8 cellular contexts compared by ENCODE assay signal in the genomic region with DNA sequence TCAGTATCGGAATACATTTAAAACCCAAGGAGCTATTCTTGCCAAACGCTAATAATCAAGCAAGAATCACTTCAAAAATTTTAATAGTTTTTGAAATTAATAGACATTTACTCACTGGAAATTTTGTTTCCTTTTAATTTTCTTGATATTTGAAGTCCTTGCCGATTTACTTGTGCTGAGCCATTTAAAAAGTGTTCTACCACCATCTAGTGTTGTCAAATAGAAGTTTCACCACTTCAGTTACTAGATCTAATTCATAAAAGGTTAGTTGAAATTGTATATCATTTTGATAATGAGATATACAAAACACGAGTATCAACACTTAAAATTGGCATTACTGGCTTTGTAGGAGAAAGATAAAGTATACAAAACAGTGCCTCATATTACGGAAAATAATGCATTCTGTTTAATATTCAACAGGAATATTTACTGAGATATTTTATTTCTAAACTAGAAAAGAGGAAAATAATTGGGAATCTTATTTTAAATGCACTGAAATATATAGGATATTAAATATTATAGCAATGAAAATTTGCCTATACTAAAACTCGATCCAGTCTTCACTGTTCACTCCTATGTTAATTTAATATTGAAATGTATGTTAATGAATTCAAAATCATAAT.
DNase-seq lines count a peak whose midpoint lies in the region; ATAC-seq, FAIRE-seq and TF ChIP-seq lines count a peak whose summit lies in the region.

No MANE protein-coding gene starts in this region.

- H3K27ac ChIP-seq in heart right ventricle, result no peak overlapping the region

- H3K27me3 ChIP-seq in heart right ventricle, result no peaks in the 10 kb centered on the region

- H3K36me3 ChIP-seq in heart right ventricle, result no peaks in the 10 kb centered on the region

- no peak for FAIRE-seq in urothelium cell line (lab: Jason Lieb, UNC)

- no peaks in the 10 kb centered on the region for H3K4me1 ChIP-seq in heart right ventricle

- H3K9me3 ChIP-seq in heart right ventricle, result no peaks in the 10 kb centered on the region

- peak in 7 of 9 donors; percentile 21 to 49 (median 36) for TF ChIP-seq CTCF in heart right ventricle (IDR thresholded peaks at IDR 0.05)

- intact Hi-C loops in heart right ventricle (cut with DNase I) (loop anchor here in 2 of 10 donors (5.0 to 10.0 kb wide), 2 partner anchors 817 to 819 kb away; no protein-coding TSS in a partner anchor), Right ventricle myocardium inferior (cut with DNase I) (loop anchor here (5.0 kb wide), 1 partner anchor 819 kb away; no protein-coding TSS in a partner anchor)

- H3K4me3 ChIP-seq in heart right ventricle, result no peak overlapping the region

- DNase-seq in heart right ventricle (no peak), Right ventricle myocardium inferior (ENCODE audit: missing footprints) (no peak), RKO (ENCODE audit: low spot score) (peak; percentile 69), fibroblast of the conjunctiva (ENCODE audit: low read depth) (peak; percentile 76), urothelium cell line (ENCODE audit: low spot score) (peak; percentile 37)

- WGBS in heart right ventricle, 2 donors, result 39 to 43% methylated on average over 6 of the region's 6 CpGs

- no peak for ATAC-seq in heart right ventricle
- no peak for ATAC-seq in Right ventricle myocardium inferior
- no peak for ATAC-seq in HG02885 (IDR thresholded peaks at IDR 0.05; ENCODE audit: poor library complexity, unreplicated experiment)
- ATAC-seq in GM19035 (IDR thresholded peaks at IDR 0.05; ENCODE audit: unreplicated experiment), result no peak
- no peak for ATAC-seq in HG02884 (IDR thresholded peaks at IDR 0.05; ENCODE audit: unreplicated experiment)

Comparison
In these comparisons a context has a peak if more than half of its experiments do, and no peak if none do; other contexts are left out.
1. DNase-seq: peak in RKO (single experiment), fibroblast of the conjunctiva (single experiment) and urothelium cell line (single experiment); none in heart right ventricle (0 of 2) and Right ventricle myocardium inferior (single experiment).